Comparison of ENCODE assay signal across 8 cellular contexts in the genomic region with DNA sequence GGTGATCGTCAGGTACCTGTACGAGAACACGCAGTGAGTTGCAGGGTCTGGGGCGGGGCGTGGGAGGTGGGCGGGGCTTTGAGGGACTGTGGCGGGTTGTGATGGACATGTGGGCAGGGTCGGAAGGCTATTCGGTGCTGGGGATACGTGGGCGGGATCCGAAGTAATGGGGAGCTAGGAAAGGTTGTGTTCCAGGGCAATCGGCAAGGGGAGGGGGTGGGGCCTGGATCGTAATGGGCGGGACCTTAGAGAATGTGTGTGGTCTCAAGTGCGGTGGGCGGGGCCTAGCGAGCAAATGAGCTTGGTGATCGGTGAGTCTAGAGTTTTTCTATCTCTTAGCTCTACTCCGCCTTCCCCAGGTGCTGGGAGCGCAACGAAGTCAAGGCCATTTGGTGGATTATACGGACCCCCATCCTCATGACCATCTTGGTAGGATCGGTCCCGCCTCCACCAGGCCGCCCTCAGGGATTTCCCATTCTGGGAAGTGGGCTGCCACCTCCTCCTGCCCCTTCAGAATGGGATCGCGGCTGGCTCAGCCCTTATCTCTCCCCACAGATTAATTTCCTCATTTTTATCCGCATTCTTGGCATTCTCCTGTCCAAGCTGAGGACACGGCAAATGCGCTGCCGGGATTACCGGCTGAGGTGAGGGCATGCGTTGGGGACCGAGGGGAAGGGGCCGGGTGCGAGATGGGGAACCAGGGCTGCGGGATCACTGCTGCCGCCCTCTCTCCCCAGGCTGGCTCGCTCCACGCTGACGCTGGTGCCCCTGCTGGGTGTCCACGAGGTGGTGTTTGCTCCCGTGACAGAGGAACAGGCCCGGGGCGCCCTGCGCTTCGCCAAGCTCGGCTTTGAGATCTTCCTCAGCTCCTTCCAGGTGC. TPM values are rescaled to one million over a fixed set of nuclear protein-coding genes. Genes with fewer than 3 reads are reported as not detected.
A peak's percentile ranks its signal among the peaks of the same experiment; 100 is the strongest.
DNase-seq lines count a peak whose midpoint lies in the region; ATAC-seq and TF ChIP-seq lines count a peak whose summit lies in the region.

No MANE protein-coding gene starts in this region.

- no peak overlapping the region for H3K9ac ChIP-seq in liver (ENCODE audit: low read depth in 1 of 2, low read length in 2 of 2)

- peaks cover 0 to 5% (median 4%) of the 10 kb centered on the region in 4 donors for H3K27me3 ChIP-seq in liver (ENCODE audit: control insufficient read depth in 4 of 4, insufficient read depth in 4 of 4, low read length in 3 of 4)

- peak in 1 of 2 donors; percentile 26 for TF ChIP-seq RAD21 in liver (IDR thresholded peaks at IDR 0.05)

- TF ChIP-seq CTCF in liver (IDR thresholded peaks at IDR 0.05; ENCODE audit: low read depth, low read length, missing input control), result no peak

- peak overlapping the region in 1 of 2 donors; percentile 20 for H3K27ac ChIP-seq in liver (ENCODE audit: low read depth in 1 of 2, low read length in 2 of 2)

- peak; percentile 47 for ATAC-seq in GM18909 (IDR thresholded peaks at IDR 0.05; ENCODE audit: poor library complexity, unreplicated experiment)

- no peaks in the 10 kb centered on the region for H3K36me3 ChIP-seq in liver (ENCODE audit: control insufficient read depth in 4 of 4, insufficient read depth in 3 of 4, low read depth in 1 of 4, low read length in 3 of 4)

- peaks cover 4 to 19% (median 13%) of the 10 kb centered on the region in 4 donors for H3K4me1 ChIP-seq in liver (ENCODE audit: control insufficient read depth in 4 of 4, insufficient read depth in 4 of 4, low read length in 3 of 4)

- DNase-seq in NCI-H146 (lab: John Stamatoyannopoulos, UW) (peak; percentile 96), dermis blood vessel endothelial cell (peak; percentile 86), dedifferentiated amniotic fluid mesenchymal stem cell (ENCODE audit: extremely low spot score) (no peak), SKM-1 treated with dmso at 0.1 percent for 144 hours (lab: John Stamatoyannopoulos, UW; ENCODE audit: unreplicated experiment) (no peak)
- peak; percentile 89 to 92 for DNase-seq in activated CD4-positive, alpha-beta T cell treated with anti-CD3 and anti-CD28 coated beads, Interleukin-2, amount 50 U/mL, for 48 hours
- DNase-seq in stimulated activated CD4-positive, alpha-beta T cell treated with anti-CD3 and anti-CD28 coated beads, TNF-alpha, amount 100 ng/mL, for 1 hour (ENCODE audit: low read depth in 3 of 3, low spot score in 1 of 3), result peak; percentile 45 to 74 (median 51)

- H3K9me3 ChIP-seq in liver (ENCODE audit: control insufficient read depth in 4 of 4, low read length in 3 of 4), result no peaks in the 10 kb centered on the region

- WGBS in liver, result 8% methylated on average over 49 of the region's 49 CpGs

- H3K4me3 ChIP-seq in liver (ENCODE audit: low read depth in 1 of 3, low read length in 3 of 3), result peak overlapping the region in 1 of 3 donors; percentile 43

TF ChIP-seq in liver, 16 proteins besides CTCF, POLR2A, EP300 and RAD21:
- TF ChIP-seq SP1 (IDR thresholded peaks at IDR 0.05), result peak; percentile 32
- no peak for TF ChIP-seq FOXA2 (IDR thresholded peaks at IDR 0.05)
TF ChIP-seq in liver: peak in this region for 1.

RNA-seq across cellular contexts. Expression of gene GIPR, which starts 9.6 kb away (rescaled TPM):
- 0.05 TPM in 1 of 2 replicates, not detected in the other for total RNA-seq in dermis blood vessel endothelial cell
- total RNA-seq in liver, result under 1 TPM; 0.05 to 0.50 TPM
- under 1 TPM; 0.06 to 0.08 TPM for polyA plus RNA-seq in liver

RNA-seq across cellular contexts. Expression of gene SNRPD2, which starts 14.2 kb away (rescaled TPM):
- 218 and 295 TPM in 2 replicates for total RNA-seq in dermis blood vessel endothelial cell
- 10 to 100 TPM; 38.6 to 71.9 TPM for total RNA-seq in liver
- 100 to 1,000 TPM; 109 to 175 TPM for polyA plus RNA-seq in liver

RNA-seq across cellular contexts. Expression of gene QPCTL, which starts 14.9 kb away (rescaled TPM):
- total RNA-seq in dermis blood vessel endothelial cell, result 8.3 and 11.8 TPM in 2 replicates
- 1 to 10 TPM; 3.7 to 6.1 TPM for total RNA-seq in liver
- polyA plus RNA-seq in liver, result 1 to 10 TPM; 2.9 to 4.5 TPM

RNA-seq across cellular contexts. Expression of gene EML2, which starts 38.4 kb away (rescaled TPM):
- total RNA-seq in dermis blood vessel endothelial cell, result 18.9 and 26.1 TPM in 2 replicates
- 1 to 10 TPM; 8.5 to 9.5 TPM for total RNA-seq in liver
- 10 to 100 TPM in 1 of 2 donors, 1 to 10 TPM in 1; 1.1 to 10.4 TPM for polyA plus RNA-seq in liver

RNA-seq across cellular contexts. Expression of gene FBXO46, which starts 53.1 kb away (rescaled TPM):
- total RNA-seq in dermis blood vessel endothelial cell (7.7 and 7.8 TPM in 2 replicates), liver (1 to 10 TPM; 2.9 to 4.2 TPM)
- polyA plus RNA-seq in liver, result 1 to 10 TPM; 1.2 to 4.5 TPM

Comparison
In these comparisons a context has a peak if more than half of its experiments do, and no peak if none do; other contexts are left out.
1. DNase-seq: peak in NCI-H146 (single experiment), activated CD4-positive, alpha-beta T cell treated with anti-CD3 and anti-CD28 coated beads, Interleukin-2, amount 50 U/mL, for 48 hours (2 of 2), dermis blood vessel endothelial cell (single experiment) and stimulated activated CD4-positive, alpha-beta T cell treated with anti-CD3 and anti-CD28 coated beads, TNF-alpha, amount 100 ng/mL, for 1 hour (3 of 3); none in dedifferentiated amniotic fluid mesenchymal stem cell (single experiment) and SKM-1 treated with dmso at 0.1 percent for 144 hours (single experiment).